Comparison of ENCODE assay signal across 8 cellular contexts in the genomic region with DNA sequence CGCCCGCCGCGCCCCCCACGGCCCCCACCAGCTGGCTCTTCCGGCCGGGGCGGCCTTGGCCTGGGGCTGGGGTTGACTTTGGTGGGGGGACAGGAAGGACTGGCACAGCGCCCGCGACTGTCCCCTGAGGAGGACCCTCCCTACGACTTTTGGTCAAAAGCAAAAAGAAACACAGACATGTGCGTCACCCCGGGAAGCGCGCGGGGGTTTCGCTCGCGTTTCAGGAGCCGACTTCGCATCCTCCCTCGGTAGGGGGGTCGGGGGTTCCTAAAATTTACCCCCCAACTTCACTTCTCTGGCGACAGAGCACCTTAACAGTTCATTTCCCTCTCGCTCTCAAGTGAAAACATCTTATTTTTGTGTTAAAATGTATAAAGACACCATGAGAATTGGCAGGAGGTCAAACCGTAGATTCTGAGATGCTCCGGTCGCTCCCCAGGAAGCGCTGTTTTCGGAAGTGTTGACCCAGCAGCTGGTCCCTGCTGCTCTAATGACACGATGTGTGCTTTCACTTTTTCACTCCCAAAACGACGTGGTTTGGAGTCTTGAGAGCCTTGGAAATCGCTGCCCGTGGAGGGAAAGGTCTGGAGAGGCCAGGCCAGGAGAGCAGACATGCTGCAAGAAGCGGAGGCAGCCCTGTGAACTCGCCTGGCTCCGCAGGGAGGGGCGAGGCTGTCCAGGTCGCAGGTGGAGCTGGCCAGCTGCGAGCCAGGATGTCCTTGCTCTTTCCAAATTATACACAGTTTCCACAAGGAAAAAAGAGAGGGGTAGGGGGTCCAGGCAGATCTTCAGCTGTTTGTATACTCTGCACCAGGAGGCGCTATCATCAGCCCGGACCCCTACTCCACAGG.
DNase-seq lines count a peak whose midpoint lies in the region; ATAC-seq and FAIRE-seq lines count a peak whose summit lies in the region.

No MANE protein-coding gene starts in this region.

- peak; percentile 55 for FAIRE-seq in GM19239 (lab: Jason Lieb, UNC)

- DNase-seq in 8988T (peak; percentile 54), GM19239 (ENCODE audit: insufficient read length, low spot score) (peak; percentile 65), OCI-M1 (lab: John Stamatoyannopoulos, UW) (peak; percentile 49), left ventricle myocardium superior (peak; percentile 73), posterior vena cava (ENCODE audit: low spot score) (peak; percentile 85)

- intact Hi-C loops in left ventricle myocardium superior (cut with micrococcal nuclease): no loop called here
- intact Hi-C loops in posterior vena cava (cut with DNase I): loop anchor here in 1 of 2 donors (10.0 kb wide), 1 partner anchor 333 kb away; a partner anchor contains a TSS

- ATAC-seq in left ventricle myocardium superior (peak; percentile 75), HG03520 (IDR thresholded peaks at IDR 0.05; ENCODE audit: unreplicated experiment) (no peak), HG03095 (IDR thresholded peaks at IDR 0.05; ENCODE audit: unreplicated experiment) (no peak)

- 2% methylated on average over 40 to 44 of the region's 44 CpGs for WGBS in adipose tissue, 3 donors

- H3K27ac ChIP-seq in adipose tissue (ENCODE audit: low read depth, low read length): peak overlapping the region; percentile 71
